Comparison of ENCODE assay signal across 34 cellular contexts in genomic region chr10:111766464-111766863, GRCh38.
"Had no signal": no experiment of that assay in that cellular context is flagged by ENCODE, and none has a peak within 500 bp of the region (broad histone marks: within the 10 kb centered on the region; RNA-seq: fewer than 3 reads in every experiment).

No MANE protein-coding gene starts in this region.

- H3K9me3 Mint-ChIP-seq: activated B cell treated with CpG ODN at 0.5 μM for 24 hours; activated CD4-positive, alpha-beta memory T cell treated with anti-CD3 and anti-CD28 coated beads, Interleukin-2, amount 10 ng/mL, durations not matched to agents 7 days and 5 days had no signal

- H3K27me3 ChIP-seq: body of pancreas, breast epithelium, Peyer's patch had no signal

- H3K9me3 ChIP-seq: body of pancreas, Peyer's patch had no signal

- H3K4me1 Mint-ChIP-seq: activated B cell treated with CpG ODN at 0.5 μM for 24 hours; activated CD4-positive, alpha-beta memory T cell treated with anti-CD3 and anti-CD28 coated beads, Interleukin-2, amount 10 ng/mL, durations not matched to agents 7 days and 5 days; activated CD8-positive, alpha-beta memory T cell treated with anti-CD3 and anti-CD28 coated beads, Interleukin-2, amount 10 ng/mL, durations not matched to agents 7 days and 5 days; activated naive CD8-positive, alpha-beta T cell treated with anti-CD3 and anti-CD28 coated beads for 36 hours had no signal

- H3K27me3 Mint-ChIP-seq: activated CD4-positive, alpha-beta memory T cell treated with anti-CD3 and anti-CD28 coated beads, Interleukin-2, amount 10 ng/mL, durations not matched to agents 7 days and 5 days; activated CD8-positive, alpha-beta memory T cell treated with anti-CD3 and anti-CD28 coated beads, Interleukin-2, amount 10 ng/mL, durations not matched to agents 7 days and 5 days had no signal

- H3K27ac ChIP-seq: body of pancreas, breast epithelium, Peyer's patch, RWPE1, VCaP had no signal

- H3K36me3 Mint-ChIP-seq: activated CD8-positive, alpha-beta memory T cell treated with anti-CD3 and anti-CD28 coated beads, Interleukin-2, amount 10 ng/mL, durations not matched to agents 7 days and 5 days had no signal

- H3K4me1 ChIP-seq: body of pancreas, breast epithelium, Peyer's patch had no signal

- H3K4me3 ChIP-seq: body of pancreas, breast epithelium, Peyer's patch had no signal

- DNase-seq: activated B cell treated with CpG ODN at 0.5 μM for 24 hours; activated CD4-positive, alpha-beta memory T cell treated with anti-CD3 and anti-CD28 coated beads, Interleukin-2, amount 10 ng/mL, durations not matched to agents 7 days and 5 days; activated CD4-positive, alpha-beta T cell treated with anti-CD3 and anti-CD28 coated beads for 4 hours; activated CD4-positive, CD25-positive, alpha-beta regulatory T cell treated with anti-CD3 and anti-CD28 coated beads, Interleukin-2, amount 50 U/mL, for 72 hours; activated CD8-positive, alpha-beta memory T cell treated with anti-CD3 and anti-CD28 coated beads for 24 hours; activated CD8-positive, alpha-beta memory T cell treated with anti-CD3 and anti-CD28 coated beads, Interleukin-2, amount 10 ng/mL, durations not matched to agents 7 days and 5 days; activated CD8-positive, alpha-beta memory T cell treated with anti-CD3 and anti-CD28 coated beads, Interleukin-2, amount 50 U/mL, for 48 hours; activated effector memory CD4-positive, alpha-beta T cell treated with Interleukin-2 at 50 U/mL for 16 hours; activated naive CD4-positive, alpha-beta T cell treated with anti-CD3 and anti-CD28 coated beads, Interleukin-2, amount 50 U/mL, for 16 hours; activated naive CD8-positive, alpha-beta T cell treated with anti-CD3 and anti-CD28 coated beads for 36 hours; activated T-cell treated with anti-CD3 and anti-CD28 coated beads, Interleukin-2, amount 50 U/mL, for 48 hours; amygdala; body of pancreas; Karpas-422; KBM-7; MV-4-11; NCI-H1092; NCI-H1436 treated with DMSO at 0.1 percent for 48 hours; NCI-H1694 treated with DMSO at 0.1 percent for 48 hours; NCI-H2029; NCI-H345; NCI-H524 treated with DMSO at 0.1 percent for 48 hours; NK-92 treated with Interleukin-12 subunit alpha and Interleukin-12 subunit beta, amount 100 ng/mL, for 24 hours; PC-3; Peyer's patch; SIG-M5; SW 1271; T-helper 1 cell; T-helper 2 cell; T-helper 9 cell had no signal

- ATAC-seq: activated CD8-positive, alpha-beta memory T cell treated with anti-CD3 and anti-CD28 coated beads, Interleukin-2, amount 10 ng/mL, durations not matched to agents 7 days and 5 days; body of pancreas; PC-3; Right ventricle myocardium inferior had no signal

- H3K4me3 Mint-ChIP-seq: activated B cell treated with CpG ODN at 0.5 μM for 24 hours; activated CD4-positive, alpha-beta memory T cell treated with anti-CD3 and anti-CD28 coated beads, Interleukin-2, amount 10 ng/mL, durations not matched to agents 7 days and 5 days; activated CD8-positive, alpha-beta memory T cell treated with anti-CD3 and anti-CD28 coated beads, Interleukin-2, amount 10 ng/mL, durations not matched to agents 7 days and 5 days; activated naive CD8-positive, alpha-beta T cell treated with anti-CD3 and anti-CD28 coated beads for 36 hours had no signal

- H3K27ac Mint-ChIP-seq: activated B cell treated with CpG ODN at 0.5 μM for 24 hours; activated CD4-positive, alpha-beta memory T cell treated with anti-CD3 and anti-CD28 coated beads, Interleukin-2, amount 10 ng/mL, durations not matched to agents 7 days and 5 days; activated CD8-positive, alpha-beta memory T cell treated with anti-CD3 and anti-CD28 coated beads, Interleukin-2, amount 10 ng/mL, durations not matched to agents 7 days and 5 days; activated naive CD8-positive, alpha-beta T cell treated with anti-CD3 and anti-CD28 coated beads for 36 hours had no signal

- H3K36me3 ChIP-seq: breast epithelium, Peyer's patch had no signal
